ENCODE assay signal across 14 cellular contexts in genomic region chr18:12001400-12001799, GRCh38.
"Had no signal": no experiment of that assay in that cellular context is flagged by ENCODE, and none has a peak within 500 bp of the region (broad histone marks: within the 10 kb centered on the region; RNA-seq: fewer than 3 reads in every experiment).

No MANE protein-coding gene starts in this region.

- ATAC-seq: activated CD4-positive, alpha-beta T cell treated with anti-CD3 and anti-CD28 coated beads for 36 hours; effector memory CD8-positive, alpha-beta T cell; foreskin keratinocyte; stimulated activated naive CD8-positive, alpha-beta T cell treated with anti-CD3 and anti-CD28 coated beads, Interleukin-15, Interleukin-2, amounts not matched to agents 100 U/mL and 50 U/mL, for 24 hours had no signal

- H3K27ac ChIP-seq: epithelial cell of prostate, foreskin keratinocyte, ovary, SJSA1, tibial nerve had no signal

- H3K27me3 ChIP-seq: foreskin keratinocyte, ovary, SJSA1, tibial nerve had no signal

- H3K36me3 ChIP-seq: ovary, SJSA1 had no signal

- H3K9me3 ChIP-seq: ovary, SJSA1, tibial nerve had no signal

- DNase-seq: activated CD4-positive, alpha-beta T cell treated with anti-CD3 and anti-CD28 coated beads for 36 hours; activated CD4-positive, alpha-beta T cell treated with anti-CD3 and anti-CD28 coated beads, Interleukin-2, amount 50 U/mL, for 48 hours; dermis blood vessel endothelial cell; effector memory CD8-positive, alpha-beta T cell; foreskin keratinocyte; hippocampal formation; ovary; stimulated activated CD4-positive, alpha-beta T cell treated with anti-CD3 and anti-CD28 coated beads, Interleukin-1b, Interleukin-23, amount 100 ng/mL, for 48 hours; stimulated activated naive CD8-positive, alpha-beta T cell treated with anti-CD3 and anti-CD28 coated beads, Interleukin-15, Interleukin-2, amounts not matched to agents 100 U/mL and 50 U/mL, for 24 hours; SW 1271; T-helper 2 cell had no signal

- H3K4me3 ChIP-seq: ovary, SJSA1, tibial nerve had no signal
